1 cellular context compared by ENCODE assay signal in the genomic region with DNA sequence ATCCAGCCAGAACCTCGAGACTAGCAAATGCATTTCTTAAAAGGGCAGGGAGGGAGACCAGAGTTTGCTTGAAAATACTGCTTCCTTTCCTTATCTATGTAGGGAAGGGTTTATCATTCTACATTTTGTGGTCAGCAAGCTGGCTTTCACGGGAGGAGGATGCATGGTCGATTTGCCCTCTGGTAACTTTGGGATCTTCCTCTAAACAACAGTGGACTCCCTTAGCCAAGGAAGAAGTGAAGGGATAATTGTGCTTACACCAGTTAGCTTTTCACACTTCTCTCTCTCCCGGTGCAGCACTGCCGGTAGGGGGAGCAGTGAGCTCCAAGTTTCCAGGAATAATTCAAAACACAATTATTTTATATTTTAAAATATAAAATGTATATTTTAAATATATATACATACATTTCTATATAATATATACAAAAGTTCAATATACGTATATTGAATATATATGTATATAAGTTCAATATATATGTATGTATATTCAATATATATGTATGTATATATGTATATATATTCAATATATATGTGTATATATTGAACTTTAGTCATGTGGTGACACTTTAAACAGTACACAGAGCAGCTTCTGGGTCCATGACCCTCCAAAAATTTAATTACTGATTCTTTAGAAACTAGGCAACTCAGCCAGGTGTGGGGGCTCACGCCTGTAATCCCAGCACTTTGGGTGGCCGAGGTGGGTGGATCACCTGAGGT.
TF ChIP-seq lines count a peak whose summit lies in the region.

No MANE protein-coding gene starts in this region.

TF ChIP-seq in K562, 482 proteins besides CTCF, POLR2A, EP300 and RAD21 (continued from another document):
- peak; percentile 45; the same call in 1 of the 2 replicates for TF ChIP-seq ESRRA (IDR thresholded peaks at IDR 0.05; ENCODE audit: borderline replicate concordance, low read depth)
- TF ChIP-seq CAMTA2 (CRISPR knock-in tag; conservative IDR thresholded peaks at IDR 0.05): no peak
- TF ChIP-seq ZNF766 (CRISPR knock-in tag; conservative IDR thresholded peaks at IDR 0.05): peak; percentile 87
- no peak for TF ChIP-seq SRSF1 (IDR thresholded peaks at IDR 0.05; ENCODE audit: low read depth, low read length)
- peak; percentile 28; the same call in 1 of the 2 replicates for TF ChIP-seq RNF2 (IDR thresholded peaks at IDR 0.05)
- TF ChIP-seq, protein P1, sequence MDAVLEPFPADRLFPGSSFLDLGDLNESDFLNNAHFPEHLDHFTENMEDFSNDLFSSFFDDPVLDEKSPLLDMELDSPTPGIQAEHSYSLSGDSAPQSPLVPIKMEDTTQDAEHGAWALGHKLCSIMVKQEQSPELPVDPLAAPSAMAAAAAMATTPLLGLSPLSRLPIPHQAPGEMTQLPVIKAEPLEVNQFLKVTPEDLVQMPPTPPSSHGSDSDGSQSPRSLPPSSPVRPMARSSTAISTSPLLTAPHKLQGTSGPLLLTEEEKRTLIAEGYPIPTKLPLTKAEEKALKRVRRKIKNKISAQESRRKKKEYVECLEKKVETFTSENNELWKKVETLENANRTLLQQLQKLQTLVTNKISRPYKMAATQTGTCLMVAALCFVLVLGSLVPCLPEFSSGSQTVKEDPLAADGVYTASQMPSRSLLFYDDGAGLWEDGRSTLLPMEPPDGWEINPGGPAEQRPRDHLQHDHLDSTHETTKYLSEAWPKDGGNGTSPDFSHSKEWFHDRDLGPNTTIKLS (IDR thresholded peaks at IDR 0.05; ENCODE audit: borderline replicate concordance, low read depth): no peak
- no peak for TF ChIP-seq ZBTB1 (CRISPR knock-in tag; IDR thresholded peaks at IDR 0.05; ENCODE audit: borderline replicate concordance, low read depth)
- TF ChIP-seq GABPB1 (CRISPR knock-in tag; IDR thresholded peaks at IDR 0.05): no peak
- TF ChIP-seq LARP7 (IDR thresholded peaks at IDR 0.05): no peak
- no peak for TF ChIP-seq HDAC8 (tag; IDR thresholded peaks at IDR 0.05)
- TF ChIP-seq, protein P2, sequence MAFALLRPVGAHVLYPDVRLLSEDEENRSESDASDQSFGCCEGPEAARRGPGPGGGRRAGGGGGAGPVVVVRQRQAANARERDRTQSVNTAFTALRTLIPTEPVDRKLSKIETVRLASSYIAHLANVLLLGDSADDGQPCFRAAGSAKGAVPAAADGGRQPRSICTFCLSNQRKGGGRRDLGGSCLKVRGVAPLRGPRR (CRISPR knock-in tag; IDR thresholded peaks at IDR 0.05): no peak
- TF ChIP-seq, protein P3, sequence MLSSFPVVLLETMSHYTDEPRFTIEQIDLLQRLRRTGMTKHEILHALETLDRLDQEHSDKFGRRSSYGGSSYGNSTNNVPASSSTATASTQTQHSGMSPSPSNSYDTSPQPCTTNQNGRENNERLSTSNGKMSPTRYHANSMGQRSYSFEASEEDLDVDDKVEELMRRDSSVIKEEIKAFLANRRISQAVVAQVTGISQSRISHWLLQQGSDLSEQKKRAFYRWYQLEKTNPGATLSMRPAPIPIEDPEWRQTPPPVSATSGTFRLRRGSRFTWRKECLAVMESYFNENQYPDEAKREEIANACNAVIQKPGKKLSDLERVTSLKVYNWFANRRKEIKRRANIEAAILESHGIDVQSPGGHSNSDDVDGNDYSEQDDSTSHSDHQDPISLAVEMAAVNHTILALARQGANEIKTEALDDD (IDR thresholded peaks at IDR 0.05): 0 out of 2 replicates have a peak, but pooled peaks have one; percentile 41
- TF ChIP-seq NR2C2 (CRISPR knock-in tag; IDR thresholded peaks at IDR 0.05): no peak
- TF ChIP-seq NR2C2 (tag; IDR thresholded peaks at IDR 0.05): peak; percentile 67; the same call in 1 of the 2 replicates
- no peak for TF ChIP-seq XRCC4 (IDR thresholded peaks at IDR 0.05; ENCODE audit: extremely low read depth, insufficient read depth, insufficient read length)
- no peak for TF ChIP-seq ZNF224 (CRISPR knock-in tag; IDR thresholded peaks at IDR 0.05)
- no peak for TF ChIP-seq POLR3A (IDR thresholded peaks at IDR 0.05; ENCODE audit: borderline replicate concordance, extremely low read depth, insufficient read depth, insufficient read length)
- TF ChIP-seq FOXA3 (CRISPR knock-in tag; conservative IDR thresholded peaks at IDR 0.05 in 1 of 2, IDR thresholded peaks at IDR 0.05 in 1 of 2): no peak
- TF ChIP-seq ZNF778 (CRISPR knock-in tag; IDR thresholded peaks at IDR 0.05): no peak
- no peak for TF ChIP-seq RFX7 (CRISPR knock-in tag; IDR thresholded peaks at IDR 0.05)
- no peak for TF ChIP-seq CBX2 (IDR thresholded peaks at IDR 0.05; ENCODE audit: insufficient read depth, low read length, poor library complexity, severe bottlenecking)
- TF ChIP-seq ZNF695 (CRISPR knock-in tag; IDR thresholded peaks at IDR 0.05): no peak
- TF ChIP-seq, protein P4, sequence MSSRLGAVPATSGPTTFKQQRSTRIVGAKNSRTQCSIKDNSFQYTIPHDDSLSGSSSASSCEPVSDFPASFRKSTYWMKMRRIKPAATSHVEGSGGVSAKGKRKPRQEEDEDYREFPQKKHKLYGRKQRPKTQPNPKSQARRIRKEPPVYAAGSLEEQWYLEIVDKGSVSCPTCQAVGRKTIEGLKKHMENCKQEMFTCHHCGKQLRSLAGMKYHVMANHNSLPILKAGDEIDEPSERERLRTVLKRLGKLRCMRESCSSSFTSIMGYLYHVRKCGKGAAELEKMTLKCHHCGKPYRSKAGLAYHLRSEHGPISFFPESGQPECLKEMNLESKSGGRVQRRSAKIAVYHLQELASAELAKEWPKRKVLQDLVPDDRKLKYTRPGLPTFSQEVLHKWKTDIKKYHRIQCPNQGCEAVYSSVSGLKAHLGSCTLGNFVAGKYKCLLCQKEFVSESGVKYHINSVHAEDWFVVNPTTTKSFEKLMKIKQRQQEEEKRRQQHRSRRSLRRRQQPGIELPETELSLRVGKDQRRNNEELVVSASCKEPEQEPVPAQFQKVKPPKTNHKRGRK (tag; IDR thresholded peaks at IDR 0.05): no peak
- 0 out of 2 replicates have a peak, but pooled peaks have one; percentile 30 for TF ChIP-seq BACH1 (tag; IDR thresholded peaks at IDR 0.05)
- 0 out of 2 replicates have a peak, but pooled peaks have one; percentile 28 for TF ChIP-seq DPF2 (IDR thresholded peaks at IDR 0.05)
- TF ChIP-seq, protein P5, sequence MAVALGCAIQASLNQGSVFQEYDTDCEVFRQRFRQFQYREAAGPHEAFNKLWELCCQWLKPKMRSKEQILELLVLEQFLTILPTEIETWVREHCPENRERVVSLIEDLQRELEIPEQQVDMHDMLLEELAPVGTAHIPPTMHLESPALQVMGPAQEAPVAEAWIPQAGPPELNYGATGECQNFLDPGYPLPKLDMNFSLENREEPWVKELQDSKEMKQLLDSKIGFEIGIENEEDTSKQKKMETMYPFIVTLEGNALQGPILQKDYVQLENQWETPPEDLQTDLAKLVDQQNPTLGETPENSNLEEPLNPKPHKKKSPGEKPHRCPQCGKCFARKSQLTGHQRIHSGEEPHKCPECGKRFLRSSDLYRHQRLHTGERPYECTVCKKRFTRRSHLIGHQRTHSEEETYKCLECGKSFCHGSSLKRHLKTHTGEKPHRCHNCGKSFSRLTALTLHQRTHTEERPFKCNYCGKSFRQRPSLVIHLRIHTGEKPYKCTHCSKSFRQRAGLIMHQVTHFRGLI (CRISPR knock-in tag; IDR thresholded peaks at IDR 0.05): no peak
- TF ChIP-seq NR2F6 (CRISPR knock-in tag; IDR thresholded peaks at IDR 0.05): no peak
- no peak for TF ChIP-seq ARHGAP35 (IDR thresholded peaks at IDR 0.05; ENCODE audit: partially characterized antibody)
- no peak for TF ChIP-seq ZNF41 (CRISPR knock-in tag; conservative IDR thresholded peaks at IDR 0.05)
- TF ChIP-seq CHD1 (IDR thresholded peaks at IDR 0.05; ENCODE audit: low read length): no peak
